In genomic region chr3:16885948-16886683, GRCh38 we compare ENCODE assay signal across 8 cellular contexts. TPM values are rescaled to one million over a fixed set of nuclear protein-coding genes. Genes with fewer than 3 reads are reported as not detected.
DNase-seq lines count a peak whose midpoint lies in the region; ATAC-seq and TF ChIP-seq lines count a peak whose summit lies in the region.

No MANE protein-coding gene starts in this region.

- BruUV-seq in MCF 10A (replicated peaks; lab: Mats Ljungman, UMichigan) (no TSS peak), mammary epithelial cell (replicated peaks; lab: Mats Ljungman, UMichigan) (no TSS peak)

- in situ Hi-C loops in mammary epithelial cell (cut with MboI; ENCODE audit: low sequenced_read_pairs in 2 of 2): no loop called here

- CTCF ChIA-PET in MCF 10A (lab: Yijun Ruan, JAX) (no interaction called here), mammary epithelial cell (lab: Charles Lee; ENCODE audit: low non-redundant PET) (no interaction called here)

- H3K9ac ChIP-seq in mammary epithelial cell (ENCODE audit: insufficient read depth, low read length): no peak overlapping the region

- dilution Hi-C loops in mammary epithelial cell (cut with HindIII; ENCODE audit: low sequenced_read_pairs): no loop called here

- no peak overlapping the region for H2AFZ ChIP-seq in mammary epithelial cell (ENCODE audit: low read depth, low read length)

- H3K27ac Mint-ChIP-seq in MCF 10A (ENCODE audit: low read depth, unreplicated experiment): no peak overlapping the region
- peak overlapping the region; percentile 95 for H3K27ac Mint-ChIP-seq in activated T-helper 17 cell treated with anti-CD3 and anti-CD28 coated beads, Interleukin-2, amount 50 U/mL, for 72 hours

- H4K20me1 ChIP-seq in mammary epithelial cell (ENCODE audit: insufficient read depth, low read length): no peaks in the 10 kb centered on the region

- no peak for TF ChIP-seq CTCF in MCF 10A (IDR thresholded peaks at IDR 0.05; ENCODE audit: unreplicated experiment)
- no peak for TF ChIP-seq CTCF in mammary epithelial cell (conservative IDR thresholded peaks at IDR 0.05 in 1 of 2, IDR thresholded peaks at IDR 0.05 in 1 of 2; ENCODE audit: extremely low read depth in 1 of 2, insufficient read depth in 1 of 2, low read depth in 1 of 2, low read length in 2 of 2)

- DNase-seq in MCF 10A (ENCODE audit: unreplicated experiment) (no peak), mammary epithelial cell (no peak), iris pigment epithelial cell (ENCODE audit: low read depth) (peak; percentile 38), superior temporal gyrus (ENCODE audit: extremely low spot score) (peak; percentile 66), NCI-H524 treated with DMSO at 0.1 percent for 48 hours (lab: John Stamatoyannopoulos, UW) (no peak), sciatic nerve (ENCODE audit: low spot score) (no peak)

- H3K9me3 Mint-ChIP-seq in MCF 10A (ENCODE audit: unreplicated experiment): no peaks in the 10 kb centered on the region
- H3K9me3 Mint-ChIP-seq in activated T-helper 17 cell treated with anti-CD3 and anti-CD28 coated beads, Interleukin-2, amount 50 U/mL, for 72 hours: no peaks in the 10 kb centered on the region

- no peaks in the 10 kb centered on the region for H3K79me2 ChIP-seq in mammary epithelial cell (ENCODE audit: insufficient read depth, low read length)

- no peaks in the 10 kb centered on the region for H3K36me3 Mint-ChIP-seq in MCF 10A (ENCODE audit: insufficient read depth, unreplicated experiment)
- peaks cover 6% of the 10 kb centered on the region for H3K36me3 Mint-ChIP-seq in activated T-helper 17 cell treated with anti-CD3 and anti-CD28 coated beads, Interleukin-2, amount 50 U/mL, for 72 hours (ENCODE audit: low read depth)

- no peak for ATAC-seq in activated T-helper 17 cell treated with anti-CD3 and anti-CD28 coated beads, Interleukin-2, amount 50 U/mL, for 72 hours (replicated peaks)
- ATAC-seq in sciatic nerve: no peak
- no peak for ATAC-seq in GM21528 (IDR thresholded peaks at IDR 0.05; ENCODE audit: low FRiP score, unreplicated experiment)

- peaks cover 45% of the 10 kb centered on the region for H3K27me3 Mint-ChIP-seq in MCF 10A (ENCODE audit: insufficient read depth, unreplicated experiment)
- no peaks in the 10 kb centered on the region for H3K27me3 Mint-ChIP-seq in activated T-helper 17 cell treated with anti-CD3 and anti-CD28 coated beads, Interleukin-2, amount 50 U/mL, for 72 hours

- intact Hi-C loops in MCF 10A (cut with micrococcal nuclease) (no loop called here), mammary epithelial cell (cut with micrococcal nuclease) (no loop called here), sciatic nerve (cut with DNase I) (no loop called here)

- H3K4me1 ChIP-seq in mammary epithelial cell (ENCODE audit: insufficient read depth, low read length): peaks cover 4% of the 10 kb centered on the region

- H3K4me3 Mint-ChIP-seq in MCF 10A (ENCODE audit: unreplicated experiment): peak overlapping the region; percentile 70
- H3K4me3 Mint-ChIP-seq in activated T-helper 17 cell treated with anti-CD3 and anti-CD28 coated beads, Interleukin-2, amount 50 U/mL, for 72 hours: peak overlapping the region; percentile 82

- H3K27ac ChIP-seq in mammary epithelial cell (ENCODE audit: insufficient read depth, low read depth, low read length): no peak overlapping the region

- 86% methylated on average over 11 of the region's 11 CpGs for WGBS in mammary epithelial cell (ENCODE audit: low coverage, missing lambda C conversion rate)

- H3K4me2 ChIP-seq in mammary epithelial cell (ENCODE audit: insufficient read depth, low read depth, low read length): no peak overlapping the region

- H3K4me1 Mint-ChIP-seq in MCF 10A (ENCODE audit: insufficient read depth, unreplicated experiment): no peaks in the 10 kb centered on the region
- H3K4me1 Mint-ChIP-seq in activated T-helper 17 cell treated with anti-CD3 and anti-CD28 coated beads, Interleukin-2, amount 50 U/mL, for 72 hours: peaks cover 37% of the 10 kb centered on the region

- POLR2A ChIA-PET in MCF 10A (lab: Yijun Ruan, JAX): interaction anchor here (0.6 to 1.8 kb wide), 2 partner anchors 14 to 59 kb away, joined by 3 to 6 read pairs; no protein-coding TSS in a partner anchor

- peaks cover 10% of the 10 kb centered on the region for H3K27me3 ChIP-seq in mammary epithelial cell (ENCODE audit: insufficient read depth, low read length)

- no peak overlapping the region for H3K4me3 ChIP-seq in mammary epithelial cell (replicated peaks in 1 of 3; ENCODE audit: insufficient read depth in 1 of 3, low read depth in 2 of 3, low read length in 3 of 3)

- no peaks in the 10 kb centered on the region for H3K9me3 ChIP-seq in mammary epithelial cell (replicated peaks; ENCODE audit: insufficient read depth, low read length)

- no peaks in the 10 kb centered on the region for H3K36me3 ChIP-seq in mammary epithelial cell (ENCODE audit: insufficient read depth, low read length)

RNA-seq across cellular contexts. Expression of gene PLCL2, which starts 1.4 kb away (rescaled TPM):
- total RNA-seq in MCF 10A (2022): 0.17 and 0.51 TPM in 2 replicates
- total RNA-seq in mammary epithelial cell: under 1 TPM; 0.28 to 0.33 TPM
- polyA plus RNA-seq in mammary epithelial cell: 0.15 TPM
- polyA minus RNA-seq in mammary epithelial cell: not detected
- 10 to 100 TPM; 15.1 to 16.2 TPM for total RNA-seq in activated T-helper 17 cell treated with anti-CD3 and anti-CD28 coated beads, Interleukin-2, amount 50 U/mL, for 72 hours
- total RNA-seq in sciatic nerve: 33.5 TPM

Comparison
In these comparisons a context has a peak if more than half of its experiments do, and no peak if none do; other contexts are left out.
1. DNase-seq: peak in iris pigment epithelial cell (single experiment) and superior temporal gyrus (single experiment); none in MCF 10A (single experiment), mammary epithelial cell (single experiment), NCI-H524 treated with DMSO at 0.1 percent for 48 hours (single experiment) and sciatic nerve (single experiment).
2. RNA of gene PLCL2, which starts 1.4 kb away (total RNA-seq): 33.5 TPM in sciatic nerve (single experiment) and 15.1 to 16.2 TPM in activated T-helper 17 cell treated with anti-CD3 and anti-CD28 coated beads, Interleukin-2, amount 50 U/mL, for 72 hours; 0.17 to 0.51 TPM in MCF 10A and 0.28 to 0.33 TPM in mammary epithelial cell; every median in the first group is over 10 times any median in the second.